ENCODE assay signal across 26 cellular contexts in genomic region chr17:61517843-61518606, GRCh38.
DNase-seq lines count a peak whose midpoint lies in the region; TF ChIP-seq lines count a peak whose summit lies in the region.
"Had no signal": no experiment of that assay in that cellular context is flagged by ENCODE, and none has a peak within 500 bp of the region (broad histone marks: within the 10 kb centered on the region; RNA-seq: fewer than 3 reads in every experiment).

No MANE protein-coding gene starts in this region.

- no peaks in the 10 kb centered on the region for H3K9me3 Mint-ChIP-seq in activated naive CD4-positive, alpha-beta T cell treated with anti-CD3 and anti-CD28 coated beads, Interleukin-2, amount 10 ng/mL, durations not matched to agents 7 days and 5 days
- H3K9me3 Mint-ChIP-seq: CD8-positive, alpha-beta memory T cell; H9 had no signal

- H3K4me1 ChIP-seq in HEK293 (ENCODE audit: control insufficient read depth, insufficient read depth, low read length): peaks cover 4% of the 10 kb centered on the region; the same call in 1 of the 2 replicates
- H3K4me1 ChIP-seq in Karpas-422 (ENCODE audit: low read length): peaks cover 3% of the 10 kb centered on the region; the same call in 1 of the 2 replicates
- no peaks in the 10 kb centered on the region for H3K4me1 ChIP-seq in osteoblast (ENCODE audit: insufficient read depth, low read length)
- H3K4me1 ChIP-seq in ascending aorta: no peaks in the 10 kb centered on the region
- H3K4me1 ChIP-seq: BE2C had no signal

- H3K36me3 ChIP-seq in HEK293 (ENCODE audit: control insufficient read depth in 2 of 2, insufficient read depth in 1 of 2, low read length in 2 of 2) (no peaks in the 10 kb centered on the region), Karpas-422 (ENCODE audit: insufficient read depth, low read length) (no peaks in the 10 kb centered on the region), osteoblast (ENCODE audit: insufficient read depth, low read length) (no peaks in the 10 kb centered on the region), ascending aorta (no peaks in the 10 kb centered on the region)
- H3K36me3 ChIP-seq: BE2C, SJCRH30 had no signal

- H3K4me3 Mint-ChIP-seq in activated naive CD4-positive, alpha-beta T cell treated with anti-CD3 and anti-CD28 coated beads, Interleukin-2, amount 10 ng/mL, durations not matched to agents 7 days and 5 days: no peak overlapping the region
- H3K4me3 Mint-ChIP-seq: CD14-positive monocyte; CD8-positive, alpha-beta memory T cell; H9; IgD-negative memory B cell had no signal

- no peak overlapping the region for H3K9ac ChIP-seq in Karpas-422 (ENCODE audit: low read length)
- H3K9ac ChIP-seq: GM23248, KMS-11 had no signal

- intact Hi-C loops in ascending aorta (cut with DNase I): no loop called here

- no peaks in the 10 kb centered on the region for H3K9me3 ChIP-seq in HEK293 (ENCODE audit: control insufficient read depth, insufficient read depth, low read depth, low read length)
- H3K9me3 ChIP-seq in Karpas-422 (ENCODE audit: low read length): no peaks in the 10 kb centered on the region
- H3K9me3 ChIP-seq in osteoblast (ENCODE audit: low read depth, low read length): no peaks in the 10 kb centered on the region
- no peaks in the 10 kb centered on the region for H3K9me3 ChIP-seq in ascending aorta
- H3K9me3 ChIP-seq: BE2C, SJCRH30 had no signal

- H3K36me3 Mint-ChIP-seq in activated naive CD4-positive, alpha-beta T cell treated with anti-CD3 and anti-CD28 coated beads, Interleukin-2, amount 10 ng/mL, durations not matched to agents 7 days and 5 days: no peaks in the 10 kb centered on the region
- H3K36me3 Mint-ChIP-seq: CD14-positive monocyte; CD8-positive, alpha-beta memory T cell; IgD-negative memory B cell had no signal

- H3K4me1 Mint-ChIP-seq in activated naive CD4-positive, alpha-beta T cell treated with anti-CD3 and anti-CD28 coated beads, Interleukin-2, amount 10 ng/mL, durations not matched to agents 7 days and 5 days: no peaks in the 10 kb centered on the region
- H3K4me1 Mint-ChIP-seq: CD14-positive monocyte; CD8-positive, alpha-beta memory T cell; H9; IgD-negative memory B cell had no signal

- no peaks in the 10 kb centered on the region for H3K9me2 ChIP-seq in Karpas-422 (replicated peaks; ENCODE audit: insufficient read depth, low read length)

- H2AFZ ChIP-seq in Karpas-422 (ENCODE audit: low read length): no peak overlapping the region
- H2AFZ ChIP-seq in osteoblast (ENCODE audit: low read length): no peak overlapping the region
- H2AFZ ChIP-seq: GM23248, PC-9 had no signal

- H3K27ac Mint-ChIP-seq in activated naive CD4-positive, alpha-beta T cell treated with anti-CD3 and anti-CD28 coated beads, Interleukin-2, amount 10 ng/mL, durations not matched to agents 7 days and 5 days: no peak overlapping the region
- H3K27ac Mint-ChIP-seq: CD14-positive monocyte; CD8-positive, alpha-beta memory T cell; H9 had no signal

- POLR2A ChIA-PET in HEK293 (lab: Yijun Ruan, JAX): no interaction called here

- H3K79me2 ChIP-seq in Karpas-422 (ENCODE audit: low read length) (no peaks in the 10 kb centered on the region), osteoblast (ENCODE audit: insufficient read depth, low read length) (no peaks in the 10 kb centered on the region)

- H4K20me1 ChIP-seq in Karpas-422 (ENCODE audit: insufficient read depth, low read depth, low read length) (no peaks in the 10 kb centered on the region), osteoblast (ENCODE audit: insufficient read depth, low read length) (no peaks in the 10 kb centered on the region)

- H3K4me2 ChIP-seq in Karpas-422 (ENCODE audit: low read depth, low read length, poor library complexity, severe bottlenecking) (no peak overlapping the region), osteoblast (ENCODE audit: insufficient read depth, low read length) (no peak overlapping the region)
- H3K4me2 ChIP-seq: KMS-11, PC-9 had no signal

- no peak for TF ChIP-seq CTCF in HEK293 (tag by site-specific recombination; IDR thresholded peaks at IDR 0.05)
- no peak for TF ChIP-seq CTCF in VCaP (conservative IDR thresholded peaks at IDR 0.05)
- no peak for TF ChIP-seq CTCF in osteoblast (IDR thresholded peaks at IDR 0.05; ENCODE audit: extremely low read depth, low read depth, low read length)
- no peak for TF ChIP-seq CTCF in ascending aorta (IDR thresholded peaks at IDR 0.05)

- DNase-seq in Karpas-422 (peak; percentile 32), osteoblast (ENCODE audit: insufficient read length, low spot score, missing footprints) (peak; percentile 73), ascending aorta (ENCODE audit: low spot score in 2 of 2) (no peak), NOMO-1 treated with dmso at 0.1 percent for 144 hours (lab: John Stamatoyannopoulos, UW; ENCODE audit: unreplicated experiment) (no peak)
- no peak for DNase-seq in activated naive CD4-positive, alpha-beta T cell treated with anti-CD3 and anti-CD28 coated beads, Interleukin-2, amount 10 ng/mL, durations not matched to agents 7 days and 5 days
- DNase-seq: ACHN; BE2C; Calu3; CD8-positive, alpha-beta memory T cell; GM23248; H9; NCI-H1092; NCI-H1436; NCI-H187; NCI-H2081 treated with DMSO at 0.1 percent for 48 hours; NCI-H2171; NCI-H345; NCI-H510A treated with DMSO at 0.1 percent for 48 hours; PC-9; SJCRH30; T-helper 1 cell had no signal

- CTCF ChIA-PET in HEK293 (lab: Yijun Ruan, JAX): no interaction called here
- CTCF ChIA-PET in activated naive CD4-positive, alpha-beta T cell treated with anti-CD3 and anti-CD28 coated beads, Interleukin-2, amount 10 ng/mL, durations not matched to agents 7 days and 5 days (lab: Charles Lee): no interaction called here

- H3K27me3 ChIP-seq in Karpas-422 (ENCODE audit: low read length): no peaks in the 10 kb centered on the region
- peaks cover 17% of the 10 kb centered on the region for H3K27me3 ChIP-seq in osteoblast (ENCODE audit: insufficient read depth, low read length)
- no peaks in the 10 kb centered on the region for H3K27me3 ChIP-seq in ascending aorta
- H3K27me3 ChIP-seq: BE2C, SJCRH30 had no signal

- peaks cover 14% of the 10 kb centered on the region for H3K27me3 Mint-ChIP-seq in activated naive CD4-positive, alpha-beta T cell treated with anti-CD3 and anti-CD28 coated beads, Interleukin-2, amount 10 ng/mL, durations not matched to agents 7 days and 5 days

- H3K27ac ChIP-seq in HEK293 (ENCODE audit: extremely low read depth, low read depth, low read length) (no peak overlapping the region), Karpas-422 (ENCODE audit: low read length) (no peak overlapping the region), VCaP (peak overlapping the region; percentile 54), osteoblast (ENCODE audit: low read depth, low read length) (no peak overlapping the region), ascending aorta (no peak overlapping the region)
- H3K27ac ChIP-seq: GM23248, KMS-11, PC-9, SJCRH30 had no signal

- H3K4me3 ChIP-seq in HEK293 (ENCODE audit: low read depth, low read length): no peak overlapping the region
- no peak overlapping the region for H3K4me3 ChIP-seq in Karpas-422 (ENCODE audit: low read length)
- H3K4me3 ChIP-seq in osteoblast (ENCODE audit: insufficient read depth, low read length): no peak overlapping the region
- H3K4me3 ChIP-seq in ascending aorta: no peak overlapping the region
- H3K4me3 ChIP-seq: GM23248, PC-9, SJCRH30 had no signal

TF ChIP-seq in HEK293, 187 proteins besides CTCF, POLR2A, EP300 and RAD21:
- TF ChIP-seq ZNF157 (tag by site-specific recombination; IDR thresholded peaks at IDR 0.05) (no peak), YY2 (tag by site-specific recombination; IDR thresholded peaks at IDR 0.05) (0 out of 2 replicates have a peak, but pooled peaks have one; percentile 36), HIC1 (tag by site-specific recombination; IDR thresholded peaks at IDR 0.05) (0 out of 2 replicates have a peak, but pooled peaks have one; percentile 60), RBAK (tag by site-specific recombination; IDR thresholded peaks at IDR 0.05) (no peak), ZBTB17 (tag by site-specific recombination; IDR thresholded peaks at IDR 0.05) (peak; percentile 28; the same call in 1 of the 2 replicates), ZBTB6 (tag by site-specific recombination; IDR thresholded peaks at IDR 0.05) (peak; percentile 41; the same call in 1 of the 2 replicates), FEZF1 (tag by site-specific recombination; IDR thresholded peaks at IDR 0.05) (no peak), TRIM28 (IDR thresholded peaks at IDR 0.05; ENCODE audit: borderline replicate concordance, low read length) (peak; percentile 24; the same call in 1 of the 2 replicates), SP7 (tag by site-specific recombination; IDR thresholded peaks at IDR 0.05) (peak; percentile 28; the same call in 1 of the 2 replicates), BCL11B (tag by site-specific recombination; IDR thresholded peaks at IDR 0.05; ENCODE audit: low read depth) (no peak), SCRT2 (tag by site-specific recombination; IDR thresholded peaks at IDR 0.05) (peak; percentile 74)

Comparison
In these comparisons a context has a peak if more than half of its experiments do, and no peak if none do; other contexts are left out.
1. DNase-seq: peak in Karpas-422 (single experiment) and osteoblast (single experiment); none in ascending aorta (0 of 2), NOMO-1 treated with dmso at 0.1 percent for 144 hours (single experiment) and activated naive CD4-positive, alpha-beta T cell treated with anti-CD3 and anti-CD28 coated beads, Interleukin-2, amount 10 ng/mL, durations not matched to agents 7 days and 5 days (single experiment).